Comparison of ENCODE assay signal across 9 cellular contexts in the genomic region with DNA sequence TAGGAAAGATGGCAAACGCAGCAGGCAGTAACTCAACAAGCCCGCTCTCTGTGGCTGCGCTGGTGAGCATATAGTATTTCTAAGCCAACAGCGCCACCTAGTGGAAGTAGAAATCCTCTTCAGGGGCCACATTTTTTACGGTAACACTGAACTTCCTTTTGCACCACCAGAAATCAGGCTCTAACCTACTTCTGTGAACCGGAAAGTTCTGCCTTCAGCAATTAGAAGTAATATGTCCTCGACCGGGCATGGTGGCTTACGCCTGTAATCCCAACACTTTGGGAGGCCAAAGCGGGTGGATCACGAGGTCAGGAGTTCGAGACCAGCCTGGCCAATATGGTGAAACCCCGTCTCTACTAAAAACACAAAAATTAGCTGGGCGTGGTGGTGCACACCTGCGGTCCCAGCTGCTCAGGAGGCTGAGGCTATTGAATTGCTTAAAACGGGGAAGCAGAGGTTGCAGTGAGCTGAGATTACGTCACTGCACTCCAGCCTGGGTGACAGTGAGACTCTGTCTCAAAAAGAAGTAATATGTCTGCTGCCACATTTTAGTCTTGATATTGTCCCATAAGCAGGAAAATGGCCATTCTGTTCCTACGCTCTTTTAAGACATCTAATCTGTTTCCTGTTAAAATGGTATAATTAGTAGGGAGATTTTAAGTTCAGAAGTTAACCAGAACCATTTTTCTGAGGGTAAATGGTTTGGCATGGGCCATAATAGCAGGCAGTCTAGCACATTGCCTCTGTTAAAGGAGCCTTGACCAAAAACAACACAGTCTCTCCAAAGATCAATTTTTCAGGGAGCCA. TPM values are rescaled to one million over a fixed set of nuclear protein-coding genes. Genes with fewer than 3 reads are reported as not detected.
DNase-seq lines count a peak whose midpoint lies in the region; ATAC-seq and TF ChIP-seq lines count a peak whose summit lies in the region.
"Had no signal": no experiment of that assay in that cellular context is flagged by ENCODE, and none has a peak within 500 bp of the region (broad histone marks: within the 10 kb centered on the region; RNA-seq: fewer than 3 reads in every experiment).

No MANE protein-coding gene starts in this region.

- no peaks in the 10 kb centered on the region for H4K20me1 ChIP-seq in OCI-LY3 (ENCODE audit: insufficient read depth, low read length)

- DNase-seq in BJ (ENCODE audit: low read depth) = peak; percentile 17
- DNase-seq in HuH-7 (ENCODE audit: low spot score) = peak; percentile 82
- DNase-seq in activated T-cell treated with anti-CD3 and anti-CD28 coated beads for 4 hours = peak; percentile 71
- DNase-seq in esophagus muscularis mucosa (ENCODE audit: extremely low spot score) = peak; percentile 95
- DNase-seq in naive B cell = peak; percentile 75
- peak; percentile 65 to 82 for DNase-seq in stimulated activated effector memory CD8-positive, alpha-beta T cell treated with anti-CD3 and anti-CD28 coated beads, Interleukin-12 subunit alpha, Interleukin-12 subunit beta, amount 100 ng/mL, for 72 hours (ENCODE audit: low spot score in 2 of 2)

- CTCF ChIA-PET in BJ (lab: Yijun Ruan, JAX) = interaction anchor here (0.6 to 4.7 kb wide), 16 partner anchors 9 to 499 kb away, joined by 3 to 29 read pairs (median 4); no protein-coding TSS in a partner anchor

- H3K27ac Mint-ChIP-seq in naive B cell = peak overlapping the region in 5 of 6 donors; percentile 6 to 83 (median 35)
- peak overlapping the region; percentile 32 for H3K27ac Mint-ChIP-seq in stimulated activated effector memory CD8-positive, alpha-beta T cell treated with anti-CD3 and anti-CD28 coated beads, Interleukin-12 subunit alpha, Interleukin-12 subunit beta, amount 100 ng/mL, for 72 hours

- no peaks in the 10 kb centered on the region for H3K79me2 ChIP-seq in OCI-LY3 (ENCODE audit: low read length)

- peak overlapping the region in 7 of 8 donors; percentile 44 to 75 (median 57) for H3K4me3 Mint-ChIP-seq in naive B cell
- H3K4me3 Mint-ChIP-seq in stimulated activated effector memory CD8-positive, alpha-beta T cell treated with anti-CD3 and anti-CD28 coated beads, Interleukin-12 subunit alpha, Interleukin-12 subunit beta, amount 100 ng/mL, for 72 hours = peak overlapping the region; percentile 62

- peak overlapping the region; percentile 62 for H3K4me2 ChIP-seq in OCI-LY3 (ENCODE audit: low read length)

- no peaks in the 10 kb centered on the region for H3K36me3 Mint-ChIP-seq in naive B cell
- H3K36me3 Mint-ChIP-seq in stimulated activated effector memory CD8-positive, alpha-beta T cell treated with anti-CD3 and anti-CD28 coated beads, Interleukin-12 subunit alpha, Interleukin-12 subunit beta, amount 100 ng/mL, for 72 hours = no peaks in the 10 kb centered on the region

- peaks cover 6% of the 10 kb centered on the region; the same call in 1 of the 2 replicates for H3K4me1 ChIP-seq in OCI-LY3 (ENCODE audit: low read length)
- H3K4me1 ChIP-seq in esophagus muscularis mucosa = peaks cover 0 to 15% (median 8%) of the 10 kb centered on the region in 4 donors

- no peaks in the 10 kb centered on the region for H3K36me3 ChIP-seq in BJ (ENCODE audit: control insufficient read depth, insufficient read depth, low read length)
- H3K36me3 ChIP-seq in OCI-LY3 (replicated peaks; ENCODE audit: low read depth, low read length) = no peaks in the 10 kb centered on the region
- H3K36me3 ChIP-seq in esophagus muscularis mucosa = no peaks in the 10 kb centered on the region

- peaks cover 10 to 34% (median 12%) of the 10 kb centered on the region in 3 donors for H3K27me3 Mint-ChIP-seq in naive B cell

- TF ChIP-seq POLR2A in esophagus muscularis mucosa (IDR thresholded peaks at IDR 0.05; ENCODE audit: low read depth) = no peak

- H3K9me3 ChIP-seq in OCI-LY3 (ENCODE audit: insufficient read depth, low read length) = no peaks in the 10 kb centered on the region
- H3K9me3 ChIP-seq in esophagus muscularis mucosa = no peaks in the 10 kb centered on the region

- no peaks in the 10 kb centered on the region for H3K27me3 ChIP-seq in BJ (ENCODE audit: control insufficient read depth, insufficient read depth, low read length)
- 0 out of 2 replicates have a peak, but pooled peaks cover 3% of the 10 kb centered on the region for H3K27me3 ChIP-seq in OCI-LY3 (ENCODE audit: low read depth, low read length)
- H3K27me3 ChIP-seq in esophagus muscularis mucosa = peaks cover 0 to 10% (median 0%) of the 10 kb centered on the region in 4 donors

- TF ChIP-seq CTCF in BJ (IDR thresholded peaks at IDR 0.05; ENCODE audit: insufficient read depth, low read depth, low read length) (peak; percentile 68), OCI-LY3 (IDR thresholded peaks at IDR 0.05; ENCODE audit: low read depth, low read length) (peak; percentile 84), esophagus muscularis mucosa (IDR thresholded peaks at IDR 0.05) (peak; percentile 86 to 89 (median 87))

- intact Hi-C loops in esophagus muscularis mucosa (cut with DNase I) = loop anchor here (2.0 kb wide), 1 partner anchor 418 kb away; no protein-coding TSS in a partner anchor

- H2AFZ ChIP-seq in OCI-LY3 (ENCODE audit: low read depth, low read length) = peak overlapping the region; percentile 84

- no peak for TF ChIP-seq EP300 in esophagus muscularis mucosa (IDR thresholded peaks at IDR 0.05)

- no peak overlapping the region for H3K27ac ChIP-seq in OCI-LY3 (ENCODE audit: low read length)
- no peak overlapping the region for H3K27ac ChIP-seq in esophagus muscularis mucosa (replicated peaks in 1 of 4)

- POLR2A ChIA-PET in BJ (lab: Charles Lee) = no interaction called here

- H3K9me3 Mint-ChIP-seq in naive B cell = no peaks in the 10 kb centered on the region
- no peaks in the 10 kb centered on the region for H3K9me3 Mint-ChIP-seq in stimulated activated effector memory CD8-positive, alpha-beta T cell treated with anti-CD3 and anti-CD28 coated beads, Interleukin-12 subunit alpha, Interleukin-12 subunit beta, amount 100 ng/mL, for 72 hours

- H3K4me3 ChIP-seq in BJ (ENCODE audit: low read depth, low read length) (no peak overlapping the region), OCI-LY3 (ENCODE audit: low read length) (peak overlapping the region; percentile 56), esophagus muscularis mucosa (peak overlapping the region; percentile 42 to 57 (median 49))

- no peak overlapping the region for H3K9ac ChIP-seq in OCI-LY3 (ENCODE audit: low read length)

- ATAC-seq in GM19372 (IDR thresholded peaks at IDR 0.05; ENCODE audit: low read depth, unreplicated experiment) (peak; percentile 85), naive B cell (ENCODE audit: low read depth in 2 of 2) (peak; percentile 87 to 91)
- ATAC-seq in stimulated activated effector memory CD8-positive, alpha-beta T cell treated with anti-CD3 and anti-CD28 coated beads, Interleukin-12 subunit alpha, Interleukin-12 subunit beta, amount 100 ng/mL, for 72 hours = peak; percentile 87

- WGBS in esophagus muscularis mucosa = 36% methylated on average over 18 of the region's 18 CpGs

- peaks cover 13 to 14% (median 13%) of the 10 kb centered on the region in 3 donors for H3K4me1 Mint-ChIP-seq in naive B cell
- H3K4me1 Mint-ChIP-seq in stimulated activated effector memory CD8-positive, alpha-beta T cell treated with anti-CD3 and anti-CD28 coated beads, Interleukin-12 subunit alpha, Interleukin-12 subunit beta, amount 100 ng/mL, for 72 hours = peaks cover 18% of the 10 kb centered on the region

RNA-seq across cellular contexts. Expression of a gene that starts 26.7 kb away (rescaled TPM):
- polyA plus RNA-seq in BJ (2011; rRNA removed) (not detected in 2 replicates), naive B cell (ENCODE audit: low read depth in 6 of 6) (under 1 TPM in 1 of 6 donors, not detected in 5; 0.45 TPM)
- not detected in 2 replicates for polyA minus RNA-seq in BJ (2011; rRNA and poly(A)+ RNA removed)
- not detected for total RNA-seq in esophagus muscularis mucosa
- total RNA-seq: T-helper 1 cell treated with Interleukin-12 subunit alpha and Interleukin-12 subunit beta and Interleukin-4 antibody, amounts not matched to agents 30 ng/mL and 1 ng/mL, for 36 hours had no signal

RNA-seq across cellular contexts. Expression of a gene that starts 56.6 kb away (rescaled TPM):
- not detected in 2 replicates for polyA plus RNA-seq in BJ (2011; rRNA removed)
- not detected in 2 replicates for polyA minus RNA-seq in BJ (2011; rRNA and poly(A)+ RNA removed)
- under 1 TPM in 2 of 4 donors, not detected in 2; 0.26 to 0.40 TPM for total RNA-seq in esophagus muscularis mucosa
- polyA plus RNA-seq in naive B cell (ENCODE audit: low read depth in 6 of 6) = not detected
- total RNA-seq: T-helper 1 cell treated with Interleukin-12 subunit alpha and Interleukin-12 subunit beta and Interleukin-4 antibody, amounts not matched to agents 30 ng/mL and 1 ng/mL, for 36 hours had no signal

Comparison
In these comparisons a context has a peak if more than half of its experiments do, and no peak if none do; other contexts are left out.
1. DNase-seq: peak in every context shown above with its lines; median percentile 95 in esophagus muscularis mucosa; 82 in HuH-7; 75 in naive B cell; 74 in stimulated activated effector memory CD8-positive, alpha-beta T cell treated with anti-CD3 and anti-CD28 coated beads, Interleukin-12 subunit alpha, Interleukin-12 subunit beta, amount 100 ng/mL, for 72 hours; 71 in activated T-cell treated with anti-CD3 and anti-CD28 coated beads for 4 hours; 17 in BJ.